In genomic region chr4:175807596-175807995, GRCh38 we compare ENCODE assay signal across 2 cellular contexts.
TF ChIP-seq lines count a peak whose summit lies in the region.

No MANE protein-coding gene starts in this region.

TF ChIP-seq in GM23338, 12 proteins besides CTCF, POLR2A, EP300 and RAD21:
- TF ChIP-seq REST (IDR thresholded peaks at IDR 0.05; ENCODE audit: unreplicated experiment) (no peak), STAT1 (IDR thresholded peaks at IDR 0.05; ENCODE audit: unreplicated experiment) (no peak), EZH2phosphoT487 (IDR thresholded peaks at IDR 0.05; ENCODE audit: unreplicated experiment) (no peak), POLR2AphosphoS5 (IDR thresholded peaks at IDR 0.05; ENCODE audit: low read depth) (no peak), ZNF462 (CRISPR knock-in tag; IDR thresholded peaks at IDR 0.05) (no peak), EZH2 (IDR thresholded peaks at IDR 0.05; ENCODE audit: low read depth, unreplicated experiment) (no peak), ZNF114 (CRISPR knock-in tag; IDR thresholded peaks at IDR 0.05) (no peak), ETS1 (IDR thresholded peaks at IDR 0.05) (no peak), NANOG (IDR thresholded peaks at IDR 0.05; ENCODE audit: borderline replicate concordance) (no peak)
TF ChIP-seq in GM23338: peak in this region for 0.

TF ChIP-seq in GM12878, 131 proteins besides CTCF, POLR2A, EP300 and RAD21:
- TF ChIP-seq CEBPZ (IDR thresholded peaks at IDR 0.05; ENCODE audit: low read depth, low read length) (no peak), NFIC (IDR thresholded peaks at IDR 0.05; ENCODE audit: low read depth, low read length) (no peak)
